ENCODE assay signal across 9 cellular contexts in genomic region chr12:32680787-32681186, GRCh38. TPM values are rescaled to one million over a fixed set of nuclear protein-coding genes. Genes with fewer than 3 reads are reported as not detected.
A peak's percentile ranks its signal among the peaks of the same experiment; 100 is the strongest.
DNase-seq lines count a peak whose midpoint lies in the region; ATAC-seq and TF ChIP-seq lines count a peak whose summit lies in the region.
"Had no signal": no experiment of that assay in that cellular context is flagged by ENCODE, and none has a peak within 500 bp of the region (broad histone marks: within the 10 kb centered on the region; RNA-seq: fewer than 3 reads in every experiment).

No MANE protein-coding gene starts in this region.

- TF ChIP-seq CTCF in GM06990 (IDR thresholded peaks at IDR 0.05; ENCODE audit: insufficient read depth, low read length, poor library complexity, severe bottlenecking): no peak
- TF ChIP-seq CTCF in progenitor cell of endocrine pancreas (IDR thresholded peaks at IDR 0.05; ENCODE audit: unreplicated experiment): no peak

- ATAC-seq in HG03457 (IDR thresholded peaks at IDR 0.05; ENCODE audit: unreplicated experiment) (no peak), GM21526 (IDR thresholded peaks at IDR 0.05; ENCODE audit: low FRiP score, unreplicated experiment) (no peak)

- peaks cover 4% of the 10 kb centered on the region for H3K9me3 Mint-ChIP-seq in progenitor cell of endocrine pancreas (ENCODE audit: low read depth)

- no peak for DNase-seq in GM06990 (ENCODE audit: extremely low read depth, insufficient read length)
- DNase-seq in NT2/D1 (ENCODE audit: low read depth, low spot score): no peak
- DNase-seq in progenitor cell of endocrine pancreas (ENCODE audit: low spot score, unreplicated experiment): no peak
- DNase-seq in hippocampal formation (lab: John Stamatoyannopoulos, UW): no peak
- no peak for DNase-seq in NCI-H1436 treated with DMSO at 0.1 percent for 48 hours (lab: John Stamatoyannopoulos, UW)
- DNase-seq: foreskin melanocyte had no signal

- H3K4me1 ChIP-seq in NT2/D1 (ENCODE audit: insufficient read depth, insufficient read length): peaks cover 7% of the 10 kb centered on the region
- H3K4me1 ChIP-seq in endocrine pancreas (ENCODE audit: control insufficient read depth, insufficient read depth, low read length): peaks cover 12% of the 10 kb centered on the region

- H3K4me3 Mint-ChIP-seq in progenitor cell of endocrine pancreas (ENCODE audit: low read depth): peak overlapping the region; percentile 97

- H3K4me3 ChIP-seq in GM06990 (replicated peaks; ENCODE audit: low read depth, low read length) (peak overlapping the region; percentile 98), NT2/D1 (ENCODE audit: insufficient read length, low read depth) (no peak overlapping the region), endocrine pancreas (ENCODE audit: control insufficient read depth, insufficient read depth, low read length) (peak overlapping the region; percentile 95)

- H3K27me3 Mint-ChIP-seq in progenitor cell of endocrine pancreas: no peaks in the 10 kb centered on the region

- peaks cover 16% of the 10 kb centered on the region for H3K4me1 Mint-ChIP-seq in progenitor cell of endocrine pancreas (ENCODE audit: low read depth)

- no peaks in the 10 kb centered on the region for H3K36me3 ChIP-seq in GM06990 (ENCODE audit: control insufficient read depth, insufficient read depth, low read length)
- H3K36me3 ChIP-seq in NT2/D1 (ENCODE audit: insufficient read depth, insufficient read length, low read length): peaks cover 39% of the 10 kb centered on the region
- no peaks in the 10 kb centered on the region for H3K36me3 ChIP-seq in endocrine pancreas (ENCODE audit: control insufficient read depth, insufficient read depth, low read length)

- H3K9ac ChIP-seq in NT2/D1 (ENCODE audit: insufficient read length, low read depth) (peak overlapping the region; percentile 98), endocrine pancreas (ENCODE audit: control insufficient read depth, insufficient read depth, low read length) (no peak overlapping the region)

- H3K9me3 ChIP-seq in NT2/D1 (ENCODE audit: insufficient read depth, low read length) (no peaks in the 10 kb centered on the region), endocrine pancreas (ENCODE audit: control insufficient read depth, low read length) (no peaks in the 10 kb centered on the region)

- H3K27me3 ChIP-seq in GM06990 (replicated peaks; ENCODE audit: control insufficient read depth, insufficient read depth, low read length) (no peaks in the 10 kb centered on the region), NT2/D1 (ENCODE audit: insufficient read depth, insufficient read length) (no peaks in the 10 kb centered on the region), endocrine pancreas (ENCODE audit: control insufficient read depth, insufficient read depth, low read length) (no peaks in the 10 kb centered on the region)

- peaks cover 19% of the 10 kb centered on the region for H3K36me3 Mint-ChIP-seq in progenitor cell of endocrine pancreas (ENCODE audit: insufficient read depth)

- peak overlapping the region; percentile 95 for H3K27ac Mint-ChIP-seq in progenitor cell of endocrine pancreas

RNA-seq across cellular contexts. Expression of gene DNM1L, which starts 1.7 kb away (rescaled TPM):
- total RNA-seq in progenitor cell of endocrine pancreas: 150 and 151 TPM in 2 replicates
